1 cellular context compared by ENCODE assay signal in the genomic region with DNA sequence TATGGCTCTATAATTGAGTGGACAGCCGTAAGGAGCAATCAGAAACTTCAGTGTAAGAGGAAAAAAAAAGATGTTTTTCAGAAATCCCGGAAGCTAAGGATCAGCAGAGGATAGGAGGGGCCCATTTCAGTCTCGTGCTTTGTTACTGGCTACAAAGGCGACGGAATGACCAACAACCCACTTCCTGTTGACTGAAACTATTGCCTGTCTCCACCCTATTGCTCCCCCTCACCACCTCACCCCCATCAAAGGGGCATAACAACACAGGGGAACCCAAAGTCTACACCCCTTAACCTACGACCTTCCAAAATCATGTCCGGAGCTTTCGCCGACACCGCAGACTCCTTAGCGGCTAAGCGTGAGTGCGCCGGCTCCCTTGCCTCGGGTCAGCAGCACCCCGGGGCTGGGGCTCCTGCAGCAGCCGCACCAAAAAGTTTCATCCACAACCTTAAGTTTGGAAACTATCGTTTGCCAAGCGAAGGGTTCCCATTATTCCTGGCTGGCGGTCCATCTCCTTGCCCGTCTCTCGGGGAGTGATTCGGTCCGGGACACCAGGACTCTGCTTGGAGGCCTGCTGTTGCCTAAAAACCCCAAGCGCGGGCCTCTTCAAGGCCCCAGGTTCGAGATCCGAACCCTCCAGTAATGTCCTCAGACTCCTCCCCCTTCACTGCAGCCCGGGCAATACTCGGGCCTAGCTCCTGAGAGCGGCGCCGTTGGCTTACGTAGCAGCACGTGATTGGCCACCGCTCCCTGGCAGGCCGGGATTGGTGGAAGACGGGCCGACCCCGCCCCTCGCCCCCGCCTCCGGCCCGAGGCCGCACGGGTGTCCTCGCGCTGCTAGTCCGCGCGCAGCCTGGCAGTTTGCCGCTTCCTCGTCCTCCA.
TF ChIP-seq lines count a peak whose summit lies in the region.

A gene (plus strand): TSS at position 840 of the 882 bp plus-strand sequence. CDS start 53 bp downstream, outside the sequence.

TF ChIP-seq in SK-N-SH, 30 proteins besides CTCF, POLR2A, EP300 and RAD21 (continued from another document):
- TF ChIP-seq, protein P1, sequence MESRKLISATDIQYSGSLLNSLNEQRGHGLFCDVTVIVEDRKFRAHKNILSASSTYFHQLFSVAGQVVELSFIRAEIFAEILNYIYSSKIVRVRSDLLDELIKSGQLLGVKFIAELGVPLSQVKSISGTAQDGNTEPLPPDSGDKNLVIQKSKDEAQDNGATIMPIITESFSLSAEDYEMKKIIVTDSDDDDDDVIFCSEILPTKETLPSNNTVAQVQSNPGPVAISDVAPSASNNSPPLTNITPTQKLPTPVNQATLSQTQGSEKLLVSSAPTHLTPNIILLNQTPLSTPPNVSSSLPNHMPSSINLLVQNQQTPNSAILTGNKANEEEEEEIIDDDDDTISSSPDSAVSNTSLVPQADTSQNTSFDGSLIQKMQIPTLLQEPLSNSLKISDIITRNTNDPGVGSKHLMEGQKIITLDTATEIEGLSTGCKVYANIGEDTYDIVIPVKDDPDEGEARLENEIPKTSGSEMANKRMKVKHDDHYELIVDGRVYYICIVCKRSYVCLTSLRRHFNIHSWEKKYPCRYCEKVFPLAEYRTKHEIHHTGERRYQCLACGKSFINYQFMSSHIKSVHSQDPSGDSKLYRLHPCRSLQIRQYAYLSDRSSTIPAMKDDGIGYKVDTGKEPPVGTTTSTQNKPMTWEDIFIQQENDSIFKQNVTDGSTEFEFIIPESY (IDR thresholded peaks at IDR 0.05; ENCODE audit: borderline replicate concordance, low read depth): no peak; the same call in 1 of the 2 replicates
- TF ChIP-seq, protein P2, sequence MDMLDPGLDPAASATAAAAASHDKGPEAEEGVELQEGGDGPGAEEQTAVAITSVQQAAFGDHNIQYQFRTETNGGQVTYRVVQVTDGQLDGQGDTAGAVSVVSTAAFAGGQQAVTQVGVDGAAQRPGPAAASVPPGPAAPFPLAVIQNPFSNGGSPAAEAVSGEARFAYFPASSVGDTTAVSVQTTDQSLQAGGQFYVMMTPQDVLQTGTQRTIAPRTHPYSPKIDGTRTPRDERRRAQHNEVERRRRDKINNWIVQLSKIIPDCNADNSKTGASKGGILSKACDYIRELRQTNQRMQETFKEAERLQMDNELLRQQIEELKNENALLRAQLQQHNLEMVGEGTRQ (IDR thresholded peaks at IDR 0.05; ENCODE audit: borderline replicate concordance, low read depth, low read length): peak; percentile 36; the same call in 1 of the 2 replicates
- TF ChIP-seq NRF1 (IDR thresholded peaks at IDR 0.05; ENCODE audit: low read depth, low read length) (peak; percentile 63), JUND (IDR thresholded peaks at IDR 0.05) (no peak), GATA2 (CRISPR knock-in tag; IDR thresholded peaks at IDR 0.05) (no peak)
- TF ChIP-seq, protein P3, sequence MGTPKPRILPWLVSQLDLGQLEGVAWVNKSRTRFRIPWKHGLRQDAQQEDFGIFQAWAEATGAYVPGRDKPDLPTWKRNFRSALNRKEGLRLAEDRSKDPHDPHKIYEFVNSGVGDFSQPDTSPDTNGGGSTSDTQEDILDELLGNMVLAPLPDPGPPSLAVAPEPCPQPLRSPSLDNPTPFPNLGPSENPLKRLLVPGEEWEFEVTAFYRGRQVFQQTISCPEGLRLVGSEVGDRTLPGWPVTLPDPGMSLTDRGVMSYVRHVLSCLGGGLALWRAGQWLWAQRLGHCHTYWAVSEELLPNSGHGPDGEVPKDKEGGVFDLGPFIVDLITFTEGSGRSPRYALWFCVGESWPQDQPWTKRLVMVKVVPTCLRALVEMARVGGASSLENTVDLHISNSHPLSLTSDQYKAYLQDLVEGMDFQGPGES (IDR thresholded peaks at IDR 0.05; ENCODE audit: low read depth, low read length): peak; percentile 65; the same call in 1 of the 2 replicates
